Comparison of ENCODE assay signal across 8 cellular contexts in genomic region chr14:44316647-44317432, GRCh38.
A peak's percentile ranks its signal among the peaks of the same experiment; 100 is the strongest.
DNase-seq lines count a peak whose midpoint lies in the region; ATAC-seq, FAIRE-seq and TF ChIP-seq lines count a peak whose summit lies in the region.

No MANE protein-coding gene starts in this region.

- ATAC-seq in HG02623 (IDR thresholded peaks at IDR 0.05; ENCODE audit: unreplicated experiment) = peak; percentile 92
- ATAC-seq in GM19467 (IDR thresholded peaks at IDR 0.05; ENCODE audit: unreplicated experiment) = no peak
- ATAC-seq in WTC11 = no peak

- POLR2A ChIA-PET in WTC11 (lab: Charles Lee) = no interaction called here

- TF ChIP-seq POLR2A in suprapubic skin (IDR thresholded peaks at IDR 0.05) = no peak

- H3K9me3 Mint-ChIP-seq in chondrocyte (ENCODE audit: low read depth) (peaks cover 4% of the 10 kb centered on the region), WTC11 (peaks cover 18% of the 10 kb centered on the region)

- no peak for TF ChIP-seq EP300 in suprapubic skin (IDR thresholded peaks at IDR 0.05)

- H3K4me3 Mint-ChIP-seq in chondrocyte (ENCODE audit: unreplicated experiment) (no peak overlapping the region), WTC11 (no peak overlapping the region)

- DNase-seq in ELF-1 (ENCODE audit: low read depth, low spot score) = peak; percentile 1
- DNase-seq in NCI-H226 = peak; percentile 96
- no peak for DNase-seq in chondrocyte (ENCODE audit: low spot score)
- peak; percentile 76 for DNase-seq in small intestine
- DNase-seq in suprapubic skin (ENCODE audit: low spot score in 2 of 2) = no peak
- no peak for DNase-seq in WTC11 (ENCODE audit: low spot score)

- H3K4me3 ChIP-seq in small intestine (ENCODE audit: low read depth in 1 of 2, low read length in 2 of 2) (no peak overlapping the region), suprapubic skin (no peak overlapping the region)

- no peaks in the 10 kb centered on the region for H3K9me3 ChIP-seq in small intestine (ENCODE audit: control insufficient read depth, low read depth)
- peaks cover 5% of the 10 kb centered on the region for H3K9me3 ChIP-seq in suprapubic skin

- CTCF ChIA-PET in WTC11 (lab: Charles Lee) = no interaction called here

- FAIRE-seq in small intestine (lab: Jason Lieb, UNC) = no peak

- H3K4me1 ChIP-seq in small intestine (ENCODE audit: control insufficient read depth in 2 of 2, insufficient read depth in 1 of 2, low read depth in 1 of 2, low read length in 1 of 2) (no peaks in the 10 kb centered on the region), suprapubic skin (no peaks in the 10 kb centered on the region)

- H3K27ac ChIP-seq in small intestine (ENCODE audit: low read depth in 1 of 2, low read length in 1 of 2) (no peak overlapping the region), suprapubic skin (no peak overlapping the region)

- H3K4me1 Mint-ChIP-seq in chondrocyte (ENCODE audit: low read depth) (peaks cover 5% of the 10 kb centered on the region), WTC11 (no peaks in the 10 kb centered on the region)

- H3K27ac Mint-ChIP-seq in chondrocyte (ENCODE audit: unreplicated experiment) = peak overlapping the region; percentile 41
- no peak overlapping the region for H3K27ac Mint-ChIP-seq in WTC11

- TF ChIP-seq CTCF in chondrocyte (IDR thresholded peaks at IDR 0.05) (no peak), suprapubic skin (IDR thresholded peaks at IDR 0.05) (no peak), WTC11 (IDR thresholded peaks at IDR 0.05) (no peak)

- H3K27me3 Mint-ChIP-seq in chondrocyte (ENCODE audit: low read depth) = no peaks in the 10 kb centered on the region
- no peaks in the 10 kb centered on the region for H3K27me3 Mint-ChIP-seq in WTC11 (ENCODE audit: low read depth)

- H3K27me3 ChIP-seq in small intestine (ENCODE audit: control insufficient read depth in 2 of 2, insufficient read depth in 2 of 2, low read length in 2 of 2) (no peaks in the 10 kb centered on the region), suprapubic skin (no peaks in the 10 kb centered on the region)

- WGBS in small intestine, 3 donors = 22 to 54% (median 38%) methylated on average over 7 of the region's 7 CpGs
- 49% methylated on average over 7 of the region's 7 CpGs for WGBS in suprapubic skin

- H3K36me3 Mint-ChIP-seq in chondrocyte (ENCODE audit: low read depth) (no peaks in the 10 kb centered on the region), WTC11 (no peaks in the 10 kb centered on the region; the same call in 1 of the 2 replicates)

- H3K36me3 ChIP-seq in small intestine (ENCODE audit: control insufficient read depth in 2 of 2, insufficient read depth in 2 of 2, low read length in 2 of 2) (no peaks in the 10 kb centered on the region), suprapubic skin (no peaks in the 10 kb centered on the region)

TF ChIP-seq in WTC11, 78 proteins besides CTCF, POLR2A, EP300 and RAD21:
- TF ChIP-seq E2F5 (CRISPR knock-in tag; IDR thresholded peaks at IDR 0.05) = no peak
- TF ChIP-seq ZNF317 (CRISPR knock-in tag; IDR thresholded peaks at IDR 0.05; ENCODE audit: borderline replicate concordance, low read depth) = no peak
- no peak for TF ChIP-seq ELF4 (CRISPR knock-in tag; IDR thresholded peaks at IDR 0.05; ENCODE audit: low read depth)
- TF ChIP-seq MYBL2 (CRISPR knock-in tag; IDR thresholded peaks at IDR 0.05) = no peak
- no peak for TF ChIP-seq PRDM15 (CRISPR knock-in tag; IDR thresholded peaks at IDR 0.05)
- TF ChIP-seq JUN (CRISPR knock-in tag; IDR thresholded peaks at IDR 0.05) = no peak
- TF ChIP-seq ZNF121 (CRISPR knock-in tag; IDR thresholded peaks at IDR 0.05) = no peak
- TF ChIP-seq ZNF425 (CRISPR knock-in tag; conservative IDR thresholded peaks at IDR 0.05) = no peak
- no peak for TF ChIP-seq ZMAT4 (CRISPR knock-in tag; IDR thresholded peaks at IDR 0.05)
- no peak for TF ChIP-seq SOX15 (CRISPR knock-in tag; IDR thresholded peaks at IDR 0.05)
- no peak for TF ChIP-seq RELA (CRISPR knock-in tag; IDR thresholded peaks at IDR 0.05; ENCODE audit: borderline replicate concordance)
- no peak for TF ChIP-seq NFATC4 (CRISPR knock-in tag; IDR thresholded peaks at IDR 0.05)

Comparison
In these comparisons a context has a peak if more than half of its experiments do, and no peak if none do; other contexts are left out.
1. DNase-seq: peak in ELF-1 (single experiment), NCI-H226 (single experiment) and small intestine (single experiment); none in chondrocyte (single experiment), suprapubic skin (0 of 2) and WTC11 (single experiment).